Comparison of ENCODE assay signal across 8 cellular contexts in the genomic region with DNA sequence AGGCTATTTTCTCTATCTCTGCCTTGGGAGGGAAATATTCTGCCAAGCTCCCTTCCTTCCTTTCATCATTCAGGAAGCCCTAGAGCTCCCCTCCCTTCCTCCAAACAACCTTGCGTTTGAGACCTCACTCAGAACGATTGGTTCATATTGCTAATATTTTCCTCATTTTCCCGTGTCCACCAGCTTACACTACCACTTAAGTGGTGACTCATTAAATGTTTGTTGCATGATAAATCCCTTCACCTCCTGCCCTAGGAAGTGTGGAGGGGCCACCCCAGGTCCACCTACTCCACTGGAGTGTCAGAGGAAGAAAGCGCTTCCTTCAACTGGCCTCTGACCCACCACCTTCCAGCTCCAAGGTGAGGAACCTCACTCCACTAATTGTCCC. TPM values are rescaled to one million over a fixed set of nuclear protein-coding genes. Genes with fewer than 3 reads are reported as not detected.
DNase-seq lines count a peak whose midpoint lies in the region; ATAC-seq, FAIRE-seq and TF ChIP-seq lines count a peak whose summit lies in the region.

No MANE protein-coding gene starts in this region.

- no peak overlapping the region for H3K4me3 ChIP-seq in right lobe of liver

- H3K27me3 ChIP-seq in right lobe of liver: no peaks in the 10 kb centered on the region

- WGBS in right lobe of liver (ENCODE audit: insufficient coverage, low coverage, low lambda C conversion rate, missing lambda C conversion rate): 29% methylated on average over 4 of the region's 4 CpGs

- H3K4me3 Mint-ChIP-seq in activated naive CD4-positive, alpha-beta T cell treated with anti-CD3 and anti-CD28 coated beads, Interleukin-2, amount 50 U/mL, for 24 hours: peak overlapping the region; percentile 3

- no peaks in the 10 kb centered on the region for H3K27me3 Mint-ChIP-seq in activated naive CD4-positive, alpha-beta T cell treated with anti-CD3 and anti-CD28 coated beads, Interleukin-2, amount 50 U/mL, for 24 hours

- peak overlapping the region; percentile 62 for H3K27ac ChIP-seq in angular gyrus (ENCODE audit: low read depth, low read length)
- peak overlapping the region; percentile 72 to 99 (median 83) for H3K27ac ChIP-seq in right lobe of liver

- FAIRE-seq in urothelium cell line (lab: Jason Lieb, UNC): peak; percentile 56

- peaks cover 58% of the 10 kb centered on the region for H3K4me1 Mint-ChIP-seq in activated naive CD4-positive, alpha-beta T cell treated with anti-CD3 and anti-CD28 coated beads, Interleukin-2, amount 50 U/mL, for 24 hours

- no peaks in the 10 kb centered on the region for H3K9me3 ChIP-seq in right lobe of liver

- H3K27ac Mint-ChIP-seq in activated naive CD4-positive, alpha-beta T cell treated with anti-CD3 and anti-CD28 coated beads, Interleukin-2, amount 50 U/mL, for 24 hours: no peak overlapping the region

- TF ChIP-seq CTCF in right lobe of liver (IDR thresholded peaks at IDR 0.05): no peak

- H3K36me3 ChIP-seq in right lobe of liver: no peaks in the 10 kb centered on the region

- no peak for TF ChIP-seq POLR2A in right lobe of liver (IDR thresholded peaks at IDR 0.05)

- peaks cover 5% of the 10 kb centered on the region for H3K36me3 Mint-ChIP-seq in activated naive CD4-positive, alpha-beta T cell treated with anti-CD3 and anti-CD28 coated beads, Interleukin-2, amount 50 U/mL, for 24 hours

- H3K9me3 Mint-ChIP-seq in activated naive CD4-positive, alpha-beta T cell treated with anti-CD3 and anti-CD28 coated beads, Interleukin-2, amount 50 U/mL, for 24 hours: no peaks in the 10 kb centered on the region

- no peak for DNase-seq in activated naive CD4-positive, alpha-beta T cell (lab: John Stamatoyannopoulos, UW)
- DNase-seq in right lobe of liver: no peak
- peak; percentile 82 for DNase-seq in urothelium cell line (ENCODE audit: low spot score)
- no peak for DNase-seq in GDM1 (lab: John Stamatoyannopoulos, UW)

- ATAC-seq in right lobe of liver: peak in 2 of 4 donors; percentile 26 to 35
- no peak for ATAC-seq in HG02623 (IDR thresholded peaks at IDR 0.05; ENCODE audit: unreplicated experiment)
- no peak for ATAC-seq in GM18517 (IDR thresholded peaks at IDR 0.05; ENCODE audit: unreplicated experiment)

- H3K4me1 ChIP-seq in right lobe of liver: peaks cover 0 to 18% (median 5%) of the 10 kb centered on the region in 4 donors

- intact Hi-C loops in right lobe of liver (cut with DNase I): no loop called here

RNA-seq across cellular contexts. Expression of gene LPIN2, which starts 2.3 kb away (rescaled TPM):
- total RNA-seq in right lobe of liver: 100 to 1,000 TPM in 5 of 6 experiments, 10 to 100 TPM in 1; 64.9 to 175 (median 150) TPM
